ENCODE assay signal across 13 cellular contexts in the genomic region with DNA sequence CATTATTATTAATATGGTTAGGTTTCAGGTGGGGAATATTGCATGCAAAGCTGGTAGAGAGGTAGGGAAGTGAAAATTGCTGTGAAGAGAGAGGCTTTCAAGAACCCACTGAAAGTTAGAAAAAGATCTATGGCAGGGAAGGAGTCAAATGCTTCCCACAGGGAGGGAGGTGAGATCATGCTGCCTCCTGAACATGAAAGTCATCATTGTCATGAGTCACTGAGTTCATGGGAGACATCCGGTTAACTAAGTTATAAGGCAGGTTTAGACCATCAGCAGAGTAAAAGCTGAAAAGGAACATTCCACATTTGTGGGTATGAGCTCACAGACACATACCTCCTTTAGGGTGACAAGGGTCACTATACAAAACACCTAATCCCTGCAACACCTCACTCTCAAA. TPM values are rescaled to one million over a fixed set of nuclear protein-coding genes. Genes with fewer than 3 reads are reported as not detected.
DNase-seq lines count a peak whose midpoint lies in the region; ATAC-seq, FAIRE-seq and TF ChIP-seq lines count a peak whose summit lies in the region.
"Had no signal": no experiment of that assay in that cellular context is flagged by ENCODE, and none has a peak within 500 bp of the region (broad histone marks: within the 10 kb centered on the region; RNA-seq: fewer than 3 reads in every experiment).

No MANE protein-coding gene starts in this region.

- H3K4me1 ChIP-seq in Panc1 (ENCODE audit: control insufficient read depth, insufficient read depth, low read length) (no peaks in the 10 kb centered on the region), kidney (ENCODE audit: control insufficient read depth in 1 of 2, insufficient read depth in 1 of 2, low read depth in 1 of 2, low read length in 2 of 2) (no peaks in the 10 kb centered on the region)

- intact Hi-C loops in Panc1 (cut with micrococcal nuclease; ENCODE audit: unreplicated experiment) (no loop called here), kidney (cut with DNase I) (no loop called here)

- no peak for DNase-seq in activated naive CD4-positive, alpha-beta T cell treated with anti-CD3 and anti-CD28 coated beads, Interleukin-2, amount 50 U/mL, for 72 hours (ENCODE audit: low spot score in 2 of 2)
- no peak for DNase-seq in activated naive CD4-positive, alpha-beta T cell treated with Interleukin-2 at 50 U/mL for 16 hours
- DNase-seq in Panc1 (ENCODE audit: low read depth, low spot score), result peak; percentile 79
- DNase-seq in fibroblast of the aortic adventitia (ENCODE audit: low read depth), result peak; percentile 74
- DNase-seq in type B pancreatic cell (ENCODE audit: extremely low spot score, unreplicated experiment), result no peak
- no peak for DNase-seq in kidney
- DNase-seq: activated CD8-positive, alpha-beta T cell treated with anti-CD3 and anti-CD28 coated beads, Interleukin-2, amount 10 ng/mL, durations not matched to agents 7 days and 5 days; BE2C; NCI-H2029 treated with DMSO at 0.1 percent for 48 hours; retina; testis had no signal

- H3K36me3 Mint-ChIP-seq in activated naive CD4-positive, alpha-beta T cell treated with anti-CD3 and anti-CD28 coated beads, Interleukin-2, amount 50 U/mL, for 72 hours, result peaks cover 8% of the 10 kb centered on the region in 2 donors
- no peaks in the 10 kb centered on the region for H3K36me3 Mint-ChIP-seq in type B pancreatic cell

- no peaks in the 10 kb centered on the region for H3K27me3 Mint-ChIP-seq in type B pancreatic cell

- FAIRE-seq in kidney (lab: Jason Lieb, UNC), result no peak

- H3K27ac ChIP-seq in Panc1 (ENCODE audit: low read length), result no peak overlapping the region
- no peak overlapping the region for H3K27ac ChIP-seq in kidney (ENCODE audit: low read depth in 2 of 2, low read length in 2 of 2)
- H3K27ac ChIP-seq: testis had no signal

- H3K36me3 ChIP-seq in Panc1 (ENCODE audit: control insufficient read depth, insufficient read depth, low read length) (no peaks in the 10 kb centered on the region), kidney (ENCODE audit: control insufficient read depth in 1 of 2, insufficient read depth in 2 of 2, low read length in 2 of 2) (no peaks in the 10 kb centered on the region)
- H3K36me3 ChIP-seq: BE2C had no signal

- TF ChIP-seq CTCF in Panc1 (IDR thresholded peaks at IDR 0.05) (no peak), fibroblast of the aortic adventitia (IDR thresholded peaks at IDR 0.05; ENCODE audit: insufficient read depth, low read length) (no peak), type B pancreatic cell (conservative IDR thresholded peaks at IDR 0.05) (no peak), kidney (IDR thresholded peaks at IDR 0.05; ENCODE audit: borderline replicate concordance, extremely low read depth, insufficient read depth) (no peak)

- H3K4me1 Mint-ChIP-seq in type B pancreatic cell (ENCODE audit: unreplicated experiment), result peaks cover 4% of the 10 kb centered on the region

- CTCF ChIA-PET in Panc1 (lab: Charles Lee), result no interaction called here

- peak overlapping the region in 1 of 2 donors; percentile 81 for H3K27ac Mint-ChIP-seq in activated naive CD4-positive, alpha-beta T cell treated with anti-CD3 and anti-CD28 coated beads, Interleukin-2, amount 50 U/mL, for 72 hours
- peak overlapping the region; percentile 55 for H3K27ac Mint-ChIP-seq in type B pancreatic cell
- H3K27ac Mint-ChIP-seq: activated CD8-positive, alpha-beta T cell treated with anti-CD3 and anti-CD28 coated beads, Interleukin-2, amount 10 ng/mL, durations not matched to agents 7 days and 5 days had no signal

- in situ Hi-C loops in Panc1 (cut with HindIII; ENCODE audit: low pct_unique_long_range_greater_than_20kb, low sequenced_read_pairs), result no loop called here

- H3K9ac ChIP-seq in kidney (ENCODE audit: low read length in 2 of 2), result no peak overlapping the region

- ATAC-seq in activated naive CD4-positive, alpha-beta T cell treated with anti-CD3 and anti-CD28 coated beads, Interleukin-2, amount 50 U/mL, for 72 hours, result peak; percentile 64 to 69
- ATAC-seq in Panc1 (peak; percentile 58; the same call in 1 of the 2 replicates), HG03139 (IDR thresholded peaks at IDR 0.05; ENCODE audit: unreplicated experiment) (no peak), GM21786 (IDR thresholded peaks at IDR 0.05; ENCODE audit: unreplicated experiment) (no peak)
- ATAC-seq: activated CD8-positive, alpha-beta T cell treated with anti-CD3 and anti-CD28 coated beads, Interleukin-2, amount 10 ng/mL, durations not matched to agents 7 days and 5 days had no signal

- POLR2A ChIA-PET in Panc1 (lab: Charles Lee), result no interaction called here

- no TSS peak for BruUV-seq in Panc1 (replicated peaks; lab: Mats Ljungman, UMichigan)

- H3K4me3 Mint-ChIP-seq in type B pancreatic cell, result peak overlapping the region; percentile 21
- H3K4me3 Mint-ChIP-seq: activated CD8-positive, alpha-beta T cell treated with anti-CD3 and anti-CD28 coated beads, Interleukin-2, amount 10 ng/mL, durations not matched to agents 7 days and 5 days had no signal

- H3K9me3 Mint-ChIP-seq in activated naive CD4-positive, alpha-beta T cell treated with anti-CD3 and anti-CD28 coated beads, Interleukin-2, amount 50 U/mL, for 72 hours, result no peaks in the 10 kb centered on the region
- H3K9me3 Mint-ChIP-seq in type B pancreatic cell, result no peaks in the 10 kb centered on the region

- H3K4me3 ChIP-seq in Panc1 (ENCODE audit: low read depth in 2 of 2, low read length in 2 of 2) (no peak overlapping the region), fibroblast of the aortic adventitia (ENCODE audit: low read depth, low read length) (no peak overlapping the region), kidney (ENCODE audit: low read length in 2 of 2) (no peak overlapping the region)
- H3K4me3 ChIP-seq: testis had no signal

- no peaks in the 10 kb centered on the region for H3K27me3 ChIP-seq in Panc1 (ENCODE audit: control insufficient read depth, insufficient read depth, low read length)
- H3K27me3 ChIP-seq: BE2C, testis had no signal

- no peaks in the 10 kb centered on the region for H3K9me3 ChIP-seq in Panc1 (ENCODE audit: control insufficient read depth, insufficient read depth, low read depth, low read length)
- H3K9me3 ChIP-seq in kidney (ENCODE audit: control insufficient read depth in 1 of 2, low read length in 2 of 2), result no peaks in the 10 kb centered on the region
- H3K9me3 ChIP-seq: BE2C, testis had no signal

RNA-seq across cellular contexts. Expression of a gene that starts 16.2 kb away (rescaled TPM):
- 10 to 100 TPM; 23.0 to 30.1 TPM for total RNA-seq in activated naive CD4-positive, alpha-beta T cell treated with anti-CD3 and anti-CD28 coated beads, Interleukin-2, amount 50 U/mL, for 72 hours
- total RNA-seq in Panc1 (2021; ENCODE audit: unreplicated experiment) (9.7 TPM), fibroblast of the aortic adventitia (ENCODE audit: low replicate concordance) (17.2 and 18.3 TPM in 2 replicates), type B pancreatic cell (ENCODE audit: low replicate concordance) (17.3 and 22.9 TPM in 2 replicates), kidney (17.0 TPM)
- 9.8 TPM for polyA plus RNA-seq in Panc1 (2012; ENCODE audit: insufficient read length)
- 50.9 TPM for polyA plus RNA-seq in kidney (ENCODE audit: insufficient read depth, low read depth, low replicate concordance)

Comparison
In these comparisons a context has a peak if more than half of its experiments do, and no peak if none do; other contexts are left out.
1. ATAC-seq: peak in activated naive CD4-positive, alpha-beta T cell treated with anti-CD3 and anti-CD28 coated beads, Interleukin-2, amount 50 U/mL, for 72 hours (2 of 2) and Panc1 (single experiment); none in HG03139 (single experiment) and GM21786 (single experiment).
2. DNase-seq: peak in Panc1 (single experiment) and fibroblast of the aortic adventitia (single experiment); none in activated naive CD4-positive, alpha-beta T cell treated with anti-CD3 and anti-CD28 coated beads, Interleukin-2, amount 50 U/mL, for 72 hours (0 of 2), activated naive CD4-positive, alpha-beta T cell treated with Interleukin-2 at 50 U/mL for 16 hours (single experiment), type B pancreatic cell (single experiment) and kidney (single experiment).